ENCODE assay signal across 8 cellular contexts in the genomic region with DNA sequence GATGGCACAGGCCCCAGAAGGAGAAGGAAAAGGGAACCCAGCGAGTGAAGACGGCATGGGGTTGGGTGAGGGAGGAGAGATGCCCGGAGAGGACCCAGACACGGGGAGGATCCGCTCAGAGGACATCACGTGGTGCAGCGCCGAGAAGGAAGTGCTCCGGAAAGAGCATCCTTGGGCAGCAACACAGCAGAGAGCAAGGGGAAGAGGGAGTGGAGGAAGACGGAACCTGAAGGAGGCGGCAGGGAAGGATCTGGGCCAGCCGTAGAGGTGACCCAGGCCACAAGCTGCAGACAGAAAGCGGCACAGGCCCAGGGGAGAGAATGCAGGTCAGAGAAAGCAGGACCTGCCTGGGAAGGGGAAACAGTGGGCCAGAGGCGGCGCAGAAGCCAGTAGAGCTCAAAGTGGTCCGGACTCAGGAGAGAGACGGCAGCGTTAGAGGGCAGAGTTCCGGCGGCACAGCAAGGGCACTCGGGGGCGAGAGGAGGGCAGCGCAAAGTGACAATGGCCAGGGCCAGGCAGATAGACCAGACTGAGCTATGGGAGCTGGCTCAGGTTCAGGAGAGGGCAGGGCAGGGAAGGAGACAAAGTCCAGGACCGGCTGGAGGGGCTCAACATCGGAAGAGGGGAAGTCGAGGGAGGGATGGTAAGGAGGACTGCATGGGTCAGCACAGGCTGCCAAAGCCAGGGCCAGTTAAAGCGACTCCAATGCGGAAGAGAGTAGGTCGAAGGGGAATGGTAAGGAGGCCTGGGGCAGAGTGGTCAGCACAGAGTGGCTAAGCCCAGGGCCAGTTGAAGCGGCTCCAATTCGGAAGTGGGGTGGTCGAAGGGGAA. TPM values are rescaled to one million over a fixed set of nuclear protein-coding genes. Genes with fewer than 3 reads are reported as not detected.
DNase-seq lines count a peak whose midpoint lies in the region; ATAC-seq, FAIRE-seq and TF ChIP-seq lines count a peak whose summit lies in the region.

No MANE protein-coding gene starts in this region.

- H3K4me3 ChIP-seq in Caco-2 (ENCODE audit: low read depth, low read length) (peak overlapping the region; percentile 88), K562 (peak overlapping the region; percentile 89)

- CTCF ChIA-PET in Caco-2 (lab: Charles Lee) (interaction anchor here (1.0 to 1.4 kb wide), 3 partner anchors 25 to 267 kb away, joined by 3 to 5 read pairs (median 3); partner anchors contain the start of gene TMEM238), T-cell (lab: Charles Lee) (interaction anchor here (0.5 to 0.7 kb wide), 2 partner anchors 13 to 581 kb away, joined by 3 to 8 read pairs; no protein-coding TSS in a partner anchor), K562 (lab: Yijun Ruan, JAX; ENCODE audit: low intra/inter-chr PET ratio) (interaction anchor here (0.7 kb wide), 1 partner anchor 399 kb away, joined by 3 read pairs; no protein-coding TSS in a partner anchor)

- H3K27me3 ChIP-seq in Caco-2 (replicated peaks; ENCODE audit: control insufficient read depth, insufficient read depth, low read length) (no peaks in the 10 kb centered on the region), K562 (ENCODE audit: control insufficient read depth in 2 of 2, insufficient read depth in 2 of 2, low read length in 2 of 2) (no peaks in the 10 kb centered on the region)

- DNase-seq in Caco-2 (peak in 1 of 2 experiments; percentile 35), T-cell (peak in 25 of 34 experiments; percentile 14 to 55 (median 28)), K562 (ENCODE audit: extremely low read depth in 1 of 4, low spot score in 3 of 4) (peak; percentile 49 to 69 (median 53)), hypothalamus (lab: John Stamatoyannopoulos, UW) (peak in 50 of 51 donors; percentile 3 to 79 (median 50)), renal cortical epithelial cell (ENCODE audit: low read depth) (peak; percentile 2), NCI-H2196 treated with DMSO at 0.1 percent for 48 hours (lab: John Stamatoyannopoulos, UW; ENCODE audit: unreplicated experiment) (no peak)

- H3K4me1 Mint-ChIP-seq in Caco-2 (ENCODE audit: low read depth, unreplicated experiment) (peaks cover 18% of the 10 kb centered on the region), T-cell (peaks cover 30 to 46% (median 41%) of the 10 kb centered on the region in 3 donors)

- H3K79me2 ChIP-seq in K562 (ENCODE audit: control insufficient read depth, insufficient read depth, low read length): peaks cover 59% of the 10 kb centered on the region

- TF ChIP-seq POLR2A in K562 (conservative IDR thresholded peaks at IDR 0.05): no peak

- in situ Hi-C loops in K562 (cut with MboI): no loop called here

- H3K4me3 Mint-ChIP-seq in Caco-2 (ENCODE audit: unreplicated experiment) (peak overlapping the region; percentile 90), T-cell (peak overlapping the region; percentile 82 to 96 (median 92))

- TF ChIP-seq CTCF in Caco-2 (IDR thresholded peaks at IDR 0.05; ENCODE audit: insufficient read depth in 1 of 2, low read depth in 1 of 2, low read length in 1 of 2, severe bottlenecking in 1 of 2, unreplicated experiment in 1 of 2) (no peak), K562 (IDR thresholded peaks at IDR 0.05 in 2 of 3, conservative IDR thresholded peaks at IDR 0.05 in 1 of 3; ENCODE audit: insufficient read depth in 2 of 3, low read depth in 1 of 3, low read length in 3 of 3) (no peak)

- peak overlapping the region; percentile 83 for H3K27ac ChIP-seq in K562 (ENCODE audit: extremely low read depth, low read depth, low read length)

- no peaks in the 10 kb centered on the region for H3K9me3 Mint-ChIP-seq in Caco-2 (ENCODE audit: unreplicated experiment)
- H3K9me3 Mint-ChIP-seq in T-cell: no peaks in the 10 kb centered on the region

- BruUV-seq in Caco-2 (replicated peaks; lab: Mats Ljungman, UMichigan) (no TSS peak), K562 (replicated peaks; lab: Mats Ljungman, UMichigan) (no TSS peak)

- peaks cover 17% of the 10 kb centered on the region; the same call in 1 of the 2 replicates for H3K4me1 ChIP-seq in Caco-2
- H3K4me1 ChIP-seq in K562 (replicated peaks in 1 of 2; ENCODE audit: control insufficient read depth in 2 of 2, insufficient read depth in 2 of 2, low read length in 2 of 2): peaks cover 38 to 66% of the 10 kb centered on the region in 2 experiments

- ATAC-seq in HG03571 (IDR thresholded peaks at IDR 0.05; ENCODE audit: unreplicated experiment) (peak; percentile 4), T-cell (replicated peaks in 1 of 4) (peak in 3 of 4 experiments; percentile 18 to 25 (median 21)), K562 (peak; percentile 53), GM18873 (IDR thresholded peaks at IDR 0.05; ENCODE audit: low FRiP score, unreplicated experiment) (no peak)

- intact Hi-C loops in Caco-2 (cut with micrococcal nuclease; ENCODE audit: unreplicated experiment) (loop anchor here (1.0 to 2.0 kb wide), 2 partner anchors 50 to 292 kb away; partner anchors contain the start of gene DNAAF3), K562 (cut with micrococcal nuclease) (no loop called here)

- TF ChIP-seq EP300 in K562 (IDR thresholded peaks at IDR 0.05; ENCODE audit: low read length): no peak

- peak overlapping the region; percentile 87 to 98 for H3K9ac ChIP-seq in K562 (ENCODE audit: insufficient read depth in 1 of 2, low read depth in 2 of 2, low read length in 2 of 2)

- H3K9me3 ChIP-seq in Caco-2: no peaks in the 10 kb centered on the region
- no peaks in the 10 kb centered on the region for H3K9me3 ChIP-seq in K562 (replicated peaks; ENCODE audit: control insufficient read depth, insufficient read depth, low read depth, low read length)

- H4K20me1 ChIP-seq in K562 (replicated peaks; ENCODE audit: control insufficient read depth, insufficient read depth, low read length): peaks cover 33% of the 10 kb centered on the region

- H3K36me3 ChIP-seq in Caco-2 (ENCODE audit: control insufficient read depth, insufficient read depth, low read length) (no peaks in the 10 kb centered on the region; the same call in 1 of the 2 replicates), K562 (ENCODE audit: control insufficient read depth, insufficient read depth, low read length) (peaks cover 28% of the 10 kb centered on the region; the same call in 2 of the 3 replicates)

- H3K27me3 Mint-ChIP-seq in Caco-2 (ENCODE audit: insufficient read depth, unreplicated experiment): no peaks in the 10 kb centered on the region
- H3K27me3 Mint-ChIP-seq in T-cell: no peaks in the 10 kb centered on the region

- TF ChIP-seq RAD21 in K562 (CRISPR knock-in tag; conservative IDR thresholded peaks at IDR 0.05 in 1 of 2, IDR thresholded peaks at IDR 0.05 in 1 of 2): no peak

- peaks cover 19% of the 10 kb centered on the region for H3K36me3 Mint-ChIP-seq in Caco-2 (ENCODE audit: insufficient read depth, unreplicated experiment)
- no peaks in the 10 kb centered on the region for H3K36me3 Mint-ChIP-seq in T-cell

- H3K9me1 ChIP-seq in K562 (ENCODE audit: control insufficient read depth, insufficient read depth, low read length): peaks cover 4% of the 10 kb centered on the region

- POLR2A ChIA-PET in Caco-2 (lab: Charles Lee): interaction anchor here (0.5 to 1.4 kb wide), 3 partner anchors 24 to 538 kb away, joined by 3 to 4 read pairs (median 3); no protein-coding TSS in a partner anchor
- POLR2A ChIA-PET in T-cell (lab: Charles Lee): no interaction called here
- POLR2A ChIA-PET in K562 (lab: Yijun Ruan, JAX): interaction anchor here (0.5 to 1.3 kb wide), 6 partner anchors 9 to 369 kb away, joined by 3 to 7 read pairs (median 4); partner anchors contain the start of gene DNAAF3

- 2% methylated on average over 27 of the region's 32 CpGs for WGBS in K562 (ENCODE audit: insufficient coverage, low coverage, missing lambda C conversion rate)

- no peak overlapping the region for H2AFZ ChIP-seq in K562 (ENCODE audit: low read depth, low read length)

- H3K27ac Mint-ChIP-seq in Caco-2 (ENCODE audit: unreplicated experiment) (peak overlapping the region; percentile 82), T-cell (peak overlapping the region; percentile 88 to 91)

- peak; percentile 77 for FAIRE-seq in K562 (lab: Jason Lieb, UNC)

- H3K4me2 ChIP-seq in K562 (ENCODE audit: insufficient read depth, low read length): peak overlapping the region; percentile 98

RNA-seq across cellular contexts. Expression of gene PPP1R12C, which starts 1.0 kb away (rescaled TPM):
- 104 TPM in 2 replicates for total RNA-seq in Caco-2 (2022)
- 100 to 1,000 TPM; 129 to 197 (median 173) TPM for total RNA-seq in T-cell
- 103 and 282 TPM in 2 replicates for total RNA-seq in K562 (2011; cell fraction: chromatin; rRNA removed; ENCODE audit: low replicate concordance)
- 185 and 189 TPM in 2 replicates for total RNA-seq in K562 (2011; cell fraction: nucleolus; rRNA removed)
- 126 and 131 TPM in 2 replicates for total RNA-seq in K562 (2011; cell fraction: nucleoplasm; rRNA removed)
- 93.5 and 119 TPM in 2 replicates for total RNA-seq in K562 (2014; rRNA removed)
- total RNA-seq in K562 (2014; rRNA removed; fragmentation: Illumina TruSeq; extraction: Trizol): 16.3 and 21.9 TPM in 2 replicates
- total RNA-seq in K562 (2015; rRNA removed; fragmentation: Illumina TruSeq; extraction: Trizol): 54.1 and 54.3 TPM in 2 replicates
- 89.7 and 110 TPM in 2 replicates for total RNA-seq in K562 (2021)
- polyA plus RNA-seq in K562 (2011; rRNA removed): 31.6 and 39.7 TPM in 2 replicates
- polyA plus RNA-seq in K562 (2011; cell fraction: cytosol; rRNA removed): 21.4 and 48.7 TPM in 2 replicates
- polyA plus RNA-seq in K562 (2011; cell fraction: nucleus; rRNA removed): 238 and 450 TPM in 2 replicates
- 76.7 and 102 TPM in 2 replicates for polyA plus RNA-seq in K562 (2012)
- polyA plus RNA-seq in K562 (2014; fragmentation: Illumina TruSeq; extraction: Trizol): 33.7 and 54.3 TPM in 2 replicates
- polyA plus RNA-seq in K562 (2014; fragmentation: Nextera tagmentation; extraction: Ambion mirVana): 1 to 10 TPM; 1.8 to 2.7 TPM
- polyA plus RNA-seq in K562 (2014; rRNA removed): 125 and 136 TPM in 2 replicates
- polyA minus RNA-seq in K562 (2011; rRNA and poly(A)+ RNA removed): 5.9 and 7.7 TPM in 2 replicates
- polyA minus RNA-seq in K562 (2011; cell fraction: cytosol; rRNA and poly(A)+ RNA removed): 15.9 and 20.8 TPM in 2 replicates
- 53.1 and 57.2 TPM in 2 replicates for polyA minus RNA-seq in K562 (2011; cell fraction: nucleus; rRNA and poly(A)+ RNA removed)
- 17.5 and 32.4 TPM in 2 replicates for total RNA-seq in renal cortical epithelial cell

RNA-seq across cellular contexts. Expression of gene TNNT1, which starts 32.6 kb away (rescaled TPM):
- total RNA-seq in Caco-2 (2022) (11.8 and 18.0 TPM in 2 replicates), T-cell (under 1 TPM in 2 of 5 donors, not detected in 3; 0.36 to 0.76 TPM), K562 (2014; rRNA removed) (366 and 390 TPM in 2 replicates), K562 (2014; rRNA removed; fragmentation: Illumina TruSeq; extraction: Trizol) (114 and 159 TPM in 2 replicates), K562 (2015; rRNA removed; fragmentation: Illumina TruSeq; extraction: Trizol) (244 and 252 TPM in 2 replicates), K562 (2021) (207 and 227 TPM in 2 replicates), renal cortical epithelial cell (1.9 and 5.9 TPM in 2 replicates)
- total RNA-seq in K562 (2011; cell fraction: chromatin; rRNA removed; ENCODE audit: low replicate concordance): 33.1 and 49.0 TPM in 2 replicates
- total RNA-seq in K562 (2011; cell fraction: nucleolus; rRNA removed): 39.5 and 44.5 TPM in 2 replicates
- 49.1 and 49.5 TPM in 2 replicates for total RNA-seq in K562 (2011; cell fraction: nucleoplasm; rRNA removed)
- polyA plus RNA-seq in K562 (2011; rRNA removed) (177 and 189 TPM in 2 replicates), K562 (2014; fragmentation: Illumina TruSeq; extraction: Trizol) (224 and 227 TPM in 2 replicates), K562 (2014; fragmentation: Nextera tagmentation; extraction: Ambion mirVana) (10 to 100 TPM; 31.8 to 43.6 TPM), K562 (2014; rRNA removed) (324 and 325 TPM in 2 replicates)
- polyA plus RNA-seq in K562 (2011; cell fraction: cytosol; rRNA removed): 173 and 189 TPM in 2 replicates
- 99.4 and 117 TPM in 2 replicates for polyA plus RNA-seq in K562 (2011; cell fraction: nucleus; rRNA removed)
- 276 and 308 TPM in 2 replicates for polyA plus RNA-seq in K562 (2012)
- 86.4 and 93.6 TPM in 2 replicates for polyA minus RNA-seq in K562 (2011; rRNA and poly(A)+ RNA removed)
- polyA minus RNA-seq in K562 (2011; cell fraction: cytosol; rRNA and poly(A)+ RNA removed): 45.8 and 53.1 TPM in 2 replicates
- 24.5 and 35.7 TPM in 2 replicates for polyA minus RNA-seq in K562 (2011; cell fraction: nucleus; rRNA and poly(A)+ RNA removed)

RNA-seq across cellular contexts. Expression of gene EPS8L1, which starts 40.8 kb away (rescaled TPM):
- total RNA-seq in Caco-2 (2022) (135 and 141 TPM in 2 replicates), T-cell (1 to 10 TPM; 1.1 to 3.5 (median 2.0) TPM), K562 (2014; rRNA removed) (18.1 and 21.3 TPM in 2 replicates), K562 (2014; rRNA removed; fragmentation: Illumina TruSeq; extraction: Trizol) (6.8 and 8.0 TPM in 2 replicates), K562 (2015; rRNA removed; fragmentation: Illumina TruSeq; extraction: Trizol) (9.6 and 11.5 TPM in 2 replicates), K562 (2021) (17.3 and 18.9 TPM in 2 replicates), renal cortical epithelial cell (7.0 and 40.5 TPM in 2 replicates)
- total RNA-seq in K562 (2011; cell fraction: chromatin; rRNA removed; ENCODE audit: low replicate concordance): 21.2 and 53.9 TPM in 2 replicates
- total RNA-seq in K562 (2011; cell fraction: nucleolus; rRNA removed): 25.4 and 29.5 TPM in 2 replicates
- total RNA-seq in K562 (2011; cell fraction: nucleoplasm; rRNA removed): 24.6 and 30.8 TPM in 2 replicates
- polyA plus RNA-seq in K562 (2011; rRNA removed) (11.9 and 13.2 TPM in 2 replicates), K562 (2014; fragmentation: Illumina TruSeq; extraction: Trizol) (13.5 and 14.0 TPM in 2 replicates), K562 (2014; fragmentation: Nextera tagmentation; extraction: Ambion mirVana) (under 1 TPM; 0.35 to 0.59 TPM), K562 (2014; rRNA removed) (15.9 and 22.1 TPM in 2 replicates)
- 9.1 and 15.2 TPM in 2 replicates for polyA plus RNA-seq in K562 (2011; cell fraction: cytosol; rRNA removed)
- polyA plus RNA-seq in K562 (2011; cell fraction: nucleus; rRNA removed): 39.1 and 62.6 TPM in 2 replicates
- 22.7 and 23.7 TPM in 2 replicates for polyA plus RNA-seq in K562 (2012)
- polyA minus RNA-seq in K562 (2011; rRNA and poly(A)+ RNA removed): 3.1 and 7.7 TPM in 2 replicates
- polyA minus RNA-seq in K562 (2011; cell fraction: cytosol; rRNA and poly(A)+ RNA removed): 5.2 and 6.4 TPM in 2 replicates
- 10.0 and 12.8 TPM in 2 replicates for polyA minus RNA-seq in K562 (2011; cell fraction: nucleus; rRNA and poly(A)+ RNA removed)

RNA-seq across cellular contexts. Expression of gene TNNI3, which starts 41.1 kb away (rescaled TPM):
- 2.9 and 4.2 TPM in 2 replicates for total RNA-seq in Caco-2 (2022)
- total RNA-seq in T-cell: not detected
- 25.9 and 44.0 TPM in 2 replicates for total RNA-seq in K562 (2011; cell fraction: chromatin; rRNA removed; ENCODE audit: low replicate concordance)
- 23.2 and 24.3 TPM in 2 replicates for total RNA-seq in K562 (2011; cell fraction: nucleolus; rRNA removed)
- 27.0 and 36.9 TPM in 2 replicates for total RNA-seq in K562 (2011; cell fraction: nucleoplasm; rRNA removed)
- 107 and 125 TPM in 2 replicates for total RNA-seq in K562 (2014; rRNA removed)
- 22.0 and 26.5 TPM in 2 replicates for total RNA-seq in K562 (2014; rRNA removed; fragmentation: Illumina TruSeq; extraction: Trizol)
- total RNA-seq in K562 (2015; rRNA removed; fragmentation: Illumina TruSeq; extraction: Trizol): 74.2 and 76.5 TPM in 2 replicates
- 53.7 and 63.3 TPM in 2 replicates for total RNA-seq in K562 (2021)
- 28.1 and 33.8 TPM in 2 replicates for polyA plus RNA-seq in K562 (2011; rRNA removed)
- polyA plus RNA-seq in K562 (2011; cell fraction: cytosol; rRNA removed): 41.8 and 52.3 TPM in 2 replicates
- polyA plus RNA-seq in K562 (2011; cell fraction: nucleus; rRNA removed): 61.1 and 64.7 TPM in 2 replicates
- polyA plus RNA-seq in K562 (2012): 58.4 and 68.8 TPM in 2 replicates
- 42.0 and 55.7 TPM in 2 replicates for polyA plus RNA-seq in K562 (2014; fragmentation: Illumina TruSeq; extraction: Trizol)
- 10 to 100 TPM in 1 of 2 experiments, 1 to 10 TPM in 1; 4.7 to 17.2 TPM for polyA plus RNA-seq in K562 (2014; fragmentation: Nextera tagmentation; extraction: Ambion mirVana)
- polyA plus RNA-seq in K562 (2014; rRNA removed): 143 and 158 TPM in 2 replicates
- polyA minus RNA-seq in K562 (2011; rRNA and poly(A)+ RNA removed): 6.4 and 7.0 TPM in 2 replicates
- 7.1 and 13.3 TPM in 2 replicates for polyA minus RNA-seq in K562 (2011; cell fraction: cytosol; rRNA and poly(A)+ RNA removed)
- 10.6 and 16.3 TPM in 2 replicates for polyA minus RNA-seq in K562 (2011; cell fraction: nucleus; rRNA and poly(A)+ RNA removed)
- total RNA-seq in renal cortical epithelial cell: 0.15 TPM in 1 of 2 replicates, not detected in the other

RNA-seq across cellular contexts. Expression of gene DNAAF3, which starts 50.0 kb away (rescaled TPM):
- total RNA-seq in Caco-2 (2022): 0.45 and 0.91 TPM in 2 replicates
- total RNA-seq in T-cell: not detected
- total RNA-seq in K562 (2011; cell fraction: chromatin; rRNA removed; ENCODE audit: low replicate concordance): 9.1 and 32.2 TPM in 2 replicates
- total RNA-seq in K562 (2011; cell fraction: nucleolus; rRNA removed): 17.6 and 19.3 TPM in 2 replicates
- total RNA-seq in K562 (2011; cell fraction: nucleoplasm; rRNA removed): 17.8 and 22.7 TPM in 2 replicates
- 49.8 and 66.8 TPM in 2 replicates for total RNA-seq in K562 (2014; rRNA removed)
- 19.7 and 21.6 TPM in 2 replicates for total RNA-seq in K562 (2014; rRNA removed; fragmentation: Illumina TruSeq; extraction: Trizol)
- total RNA-seq in K562 (2015; rRNA removed; fragmentation: Illumina TruSeq; extraction: Trizol): 27.6 and 28.5 TPM in 2 replicates
- total RNA-seq in K562 (2021): 43.0 and 44.3 TPM in 2 replicates
- polyA plus RNA-seq in K562 (2011; rRNA removed): 29.3 and 46.8 TPM in 2 replicates
- polyA plus RNA-seq in K562 (2011; cell fraction: cytosol; rRNA removed): 84.8 and 128 TPM in 2 replicates
- polyA plus RNA-seq in K562 (2011; cell fraction: nucleus; rRNA removed): 48.2 and 66.5 TPM in 2 replicates
- 41.3 and 45.3 TPM in 2 replicates for polyA plus RNA-seq in K562 (2012)
- polyA plus RNA-seq in K562 (2014; fragmentation: Illumina TruSeq; extraction: Trizol): 61.5 and 67.6 TPM in 2 replicates
- polyA plus RNA-seq in K562 (2014; fragmentation: Nextera tagmentation; extraction: Ambion mirVana): 10 to 100 TPM; 29.7 to 54.4 TPM
- 50.2 and 65.0 TPM in 2 replicates for polyA plus RNA-seq in K562 (2014; rRNA removed)
- polyA minus RNA-seq in K562 (2011; rRNA and poly(A)+ RNA removed): 7.2 and 9.1 TPM in 2 replicates
- polyA minus RNA-seq in K562 (2011; cell fraction: cytosol; rRNA and poly(A)+ RNA removed): 18.7 and 19.0 TPM in 2 replicates
- polyA minus RNA-seq in K562 (2011; cell fraction: nucleus; rRNA and poly(A)+ RNA removed): 7.1 and 10.8 TPM in 2 replicates
- total RNA-seq in renal cortical epithelial cell: 2.8 and 2.9 TPM in 2 replicates

Comparison
In these comparisons a context has a peak if more than half of its experiments do, and no peak if none do; other contexts are left out.
1. POLR2A ChIA-PET loops: an anchor here in Caco-2 (0.5 to 1.4 kb wide) and K562 (0.5 to 1.3 kb wide); none called in T-cell.